9 cellular contexts compared by ENCODE assay signal in the genomic region with DNA sequence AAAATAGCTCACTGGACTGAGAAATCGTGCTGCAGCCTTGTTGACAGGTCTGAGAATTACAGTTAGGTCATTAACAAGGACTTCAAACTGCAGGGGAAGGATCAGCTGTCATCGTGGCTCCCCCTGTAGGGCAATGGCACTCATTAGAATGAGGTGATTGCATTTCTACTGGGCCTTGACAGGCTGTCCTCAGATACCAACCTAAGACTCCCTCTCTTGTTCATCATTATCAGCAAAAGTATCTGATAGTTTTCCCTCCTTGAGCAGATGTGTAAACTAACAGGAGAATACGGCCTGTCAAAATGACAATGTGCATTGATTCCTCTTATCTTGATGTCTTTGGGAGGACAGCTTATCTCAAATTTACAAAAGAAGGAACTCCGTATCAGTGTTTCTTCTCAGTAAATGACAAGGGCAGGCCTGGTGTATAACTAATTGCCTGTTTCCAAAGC.
DNase-seq lines count a peak whose midpoint lies in the region; ATAC-seq, FAIRE-seq and TF ChIP-seq lines count a peak whose summit lies in the region.
"Had no signal": no experiment of that assay in that cellular context is flagged by ENCODE, and none has a peak within 500 bp of the region (broad histone marks: within the 10 kb centered on the region; RNA-seq: fewer than 3 reads in every experiment).

No MANE protein-coding gene starts in this region.

- dilution Hi-C loops in mammary epithelial cell (cut with HindIII; ENCODE audit: low sequenced_read_pairs) = no loop called here

- H3K9me3 Mint-ChIP-seq in activated T-cell treated with anti-CD3 and anti-CD28 coated beads, Interleukin-2, amount 50 U/mL, for 72 hours = peaks cover 0 to 3% of the 10 kb centered on the region in 2 donors

- no peak for FAIRE-seq in pancreas (lab: Jason Lieb, UNC)

- no peak overlapping the region for H3K27ac ChIP-seq in mammary epithelial cell (ENCODE audit: insufficient read depth, low read depth, low read length)
- no peak overlapping the region for H3K27ac ChIP-seq in pancreas

- H3K27me3 ChIP-seq in mammary epithelial cell (ENCODE audit: insufficient read depth, low read length) (no peaks in the 10 kb centered on the region), pancreas (no peaks in the 10 kb centered on the region)

- no peaks in the 10 kb centered on the region for H3K79me2 ChIP-seq in mammary epithelial cell (ENCODE audit: insufficient read depth, low read length)

- no peak overlapping the region for H3K27ac Mint-ChIP-seq in activated T-cell treated with anti-CD3 and anti-CD28 coated beads, Interleukin-2, amount 50 U/mL, for 72 hours
- H3K27ac Mint-ChIP-seq: activated naive CD8-positive, alpha-beta T cell had no signal

- peak; percentile 3 to 9 for DNase-seq in activated T-cell treated with anti-CD3 and anti-CD28 coated beads, Interleukin-2, amount 50 U/mL, for 72 hours
- DNase-seq in activated T-cell treated with anti-CD3 and anti-CD28 coated beads for 4 hours (no peak), NCI-H526 (lab: John Stamatoyannopoulos, UW) (peak; percentile 45 to 73), mammary epithelial cell (peak; percentile 40), pancreas (peak in 3 of 6 donors; percentile 3 to 17 (median 15)), omental fat pad (ENCODE audit: low spot score) (no peak)
- DNase-seq in activated CD8-positive, alpha-beta memory T cell treated with anti-CD3 and anti-CD28 coated beads, Interleukin-2, amount 50 U/mL, for 48 hours = no peak

- H3K4me3 Mint-ChIP-seq in activated T-cell treated with anti-CD3 and anti-CD28 coated beads, Interleukin-2, amount 50 U/mL, for 72 hours = no peak overlapping the region
- H3K4me3 Mint-ChIP-seq: activated naive CD8-positive, alpha-beta T cell had no signal

- no peak overlapping the region for H3K9ac ChIP-seq in mammary epithelial cell (ENCODE audit: insufficient read depth, low read length)

- H2AFZ ChIP-seq in mammary epithelial cell (ENCODE audit: low read depth, low read length) = no peak overlapping the region

- H3K27me3 Mint-ChIP-seq in activated T-cell treated with anti-CD3 and anti-CD28 coated beads, Interleukin-2, amount 50 U/mL, for 72 hours (ENCODE audit: low read depth) = no peaks in the 10 kb centered on the region
- H3K27me3 Mint-ChIP-seq: activated naive CD8-positive, alpha-beta T cell had no signal

- in situ Hi-C loops in mammary epithelial cell (cut with MboI; ENCODE audit: low sequenced_read_pairs in 2 of 2) = loop anchor here (25.0 kb wide), 2 partner anchors 355 to 605 kb away; no protein-coding TSS in a partner anchor

- 54% methylated on average over 4 of the region's 4 CpGs for WGBS in mammary epithelial cell (ENCODE audit: low coverage, missing lambda C conversion rate)
- WGBS in pancreas, 2 donors = 17% methylated on average over 4 of the region's 4 CpGs

- intact Hi-C loops in mammary epithelial cell (cut with micrococcal nuclease) = loop anchor here (1.0 to 10.0 kb wide), 3 partner anchors 352 to 600 kb away; no protein-coding TSS in a partner anchor
- intact Hi-C loops in pancreas (cut with DNase I) = no loop called here

- H3K9me3 ChIP-seq in mammary epithelial cell (replicated peaks; ENCODE audit: insufficient read depth, low read length) (no peaks in the 10 kb centered on the region), pancreas (no peaks in the 10 kb centered on the region)

- no TSS peak for BruUV-seq in mammary epithelial cell (replicated peaks; lab: Mats Ljungman, UMichigan)

- H3K36me3 ChIP-seq in mammary epithelial cell (ENCODE audit: insufficient read depth, low read length) = no peaks in the 10 kb centered on the region
- H3K36me3 ChIP-seq in pancreas = no peaks in the 10 kb centered on the region

- no peak overlapping the region for H3K4me2 ChIP-seq in mammary epithelial cell (ENCODE audit: insufficient read depth, low read depth, low read length)

- H3K4me1 Mint-ChIP-seq in activated T-cell treated with anti-CD3 and anti-CD28 coated beads, Interleukin-2, amount 50 U/mL, for 72 hours (ENCODE audit: low read depth) = no peaks in the 10 kb centered on the region

- CTCF ChIA-PET in mammary epithelial cell (lab: Charles Lee; ENCODE audit: low non-redundant PET) = interaction anchor here (0.6 to 0.7 kb wide), 2 partner anchors 366 to 480 kb away, joined by 3 to 9 read pairs; no protein-coding TSS in a partner anchor

- ATAC-seq in activated T-cell treated with anti-CD3 and anti-CD28 coated beads, Interleukin-2, amount 50 U/mL, for 72 hours (replicated peaks in 1 of 2) = peak in 1 of 2 donors; percentile 30
- ATAC-seq in HG02938 (IDR thresholded peaks at IDR 0.05; ENCODE audit: unreplicated experiment) (peak; percentile 89), pancreas (peak in 3 of 4 donors; percentile 72 to 77 (median 73)), omental fat pad (ENCODE audit: low FRiP score) (no peak)

- H3K4me3 ChIP-seq in mammary epithelial cell (replicated peaks in 1 of 3; ENCODE audit: insufficient read depth in 1 of 3, low read depth in 2 of 3, low read length in 3 of 3) (no peak overlapping the region), pancreas (no peak overlapping the region)

- TF ChIP-seq CTCF in mammary epithelial cell (conservative IDR thresholded peaks at IDR 0.05 in 1 of 2, IDR thresholded peaks at IDR 0.05 in 1 of 2; ENCODE audit: extremely low read depth in 1 of 2, insufficient read depth in 1 of 2, low read depth in 1 of 2, low read length in 2 of 2) (peak; percentile 82 to 85), pancreas (IDR thresholded peaks at IDR 0.05) (peak in 2 of 4 donors; percentile 16 to 25), omental fat pad (IDR thresholded peaks at IDR 0.05) (no peak)

- no peaks in the 10 kb centered on the region for H4K20me1 ChIP-seq in mammary epithelial cell (ENCODE audit: insufficient read depth, low read length)

- no peaks in the 10 kb centered on the region for H3K4me1 ChIP-seq in mammary epithelial cell (ENCODE audit: insufficient read depth, low read length)
- no peaks in the 10 kb centered on the region for H3K4me1 ChIP-seq in pancreas

- no peaks in the 10 kb centered on the region for H3K36me3 Mint-ChIP-seq in activated T-cell treated with anti-CD3 and anti-CD28 coated beads, Interleukin-2, amount 50 U/mL, for 72 hours (ENCODE audit: insufficient read depth in 2 of 2)
- H3K36me3 Mint-ChIP-seq: activated naive CD8-positive, alpha-beta T cell had no signal

Comparison
In these comparisons a context has a peak if more than half of its experiments do, and no peak if none do; other contexts are left out.
1. DNase-seq: peak in activated T-cell treated with anti-CD3 and anti-CD28 coated beads, Interleukin-2, amount 50 U/mL, for 72 hours (2 of 2), NCI-H526 (2 of 2) and mammary epithelial cell (single experiment); none in activated T-cell treated with anti-CD3 and anti-CD28 coated beads for 4 hours (single experiment), omental fat pad (single experiment) and activated CD8-positive, alpha-beta memory T cell treated with anti-CD3 and anti-CD28 coated beads, Interleukin-2, amount 50 U/mL, for 48 hours (single experiment).
2. CTCF ChIP-seq: peak in mammary epithelial cell (2 of 2); none in omental fat pad (0 of 3).